In the genomic region with DNA sequence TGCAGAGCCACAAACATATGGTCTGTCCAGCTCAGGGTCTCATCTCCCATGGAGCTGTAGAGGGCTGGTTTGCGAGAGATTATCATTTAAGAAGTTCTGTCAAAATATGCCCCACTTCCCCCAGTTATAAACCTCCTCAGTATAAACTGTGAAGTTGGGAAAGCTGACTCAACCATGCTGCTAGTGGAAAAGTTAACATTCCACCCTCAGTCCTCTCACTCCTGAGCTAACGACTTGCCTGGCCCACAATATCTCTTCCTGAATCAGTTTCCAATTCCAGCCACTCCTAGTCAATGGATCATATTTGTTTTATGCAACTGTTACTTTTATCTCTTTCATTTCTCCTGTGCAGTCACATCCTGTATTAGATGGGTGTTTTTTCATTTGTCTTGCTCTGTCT, we compare ENCODE assay signal across 23 cellular contexts.
"Had no signal": no experiment of that assay in that cellular context is flagged by ENCODE, and none has a peak within 500 bp of the region (broad histone marks: within the 10 kb centered on the region; RNA-seq: fewer than 3 reads in every experiment).

No MANE protein-coding gene starts in this region.

- H3K9me3 ChIP-seq: adrenal gland, gastroesophageal sphincter, thoracic aorta, uterus had no signal

- H3K4me2 ChIP-seq: hepatocyte had no signal

- H3K79me2 ChIP-seq: hepatocyte had no signal

- H2AFZ ChIP-seq: hepatocyte had no signal

- DNase-seq: activated CD4-positive, alpha-beta T cell treated with anti-CD3 and anti-CD28 coated beads for 4 hours; activated CD4-positive, alpha-beta T cell treated with anti-CD3 and anti-CD28 coated beads, Interleukin-2, amount 50 U/mL, for 4 hours; activated CD8-positive, alpha-beta memory T cell treated with anti-CD3 and anti-CD28 coated beads for 24 hours; activated effector memory CD4-positive, alpha-beta T cell treated with anti-CD3 and anti-CD28 coated beads, Interleukin-2, amount 50 U/mL, for 16 hours; activated naive CD4-positive, alpha-beta T cell treated with anti-CD3 and anti-CD28 coated beads for 36 hours; activated naive CD8-positive, alpha-beta T cell treated with anti-CD3 and anti-CD28 coated beads for 36 hours; adrenal gland; aorta; brain microvascular endothelial cell; caudate nucleus; left cardiac atrium; left ventricle myocardium superior; stimulated activated CD4-positive, alpha-beta T cell treated with anti-CD3 and anti-CD28 coated beads, Interleukin-4, amount 100 ng/mL, for 24 hours; T-helper 9 cell; trophoblast cell; uterus had no signal

- H3K27ac ChIP-seq: adrenal gland, brain microvascular endothelial cell, gastroesophageal sphincter, hepatocyte, skin epidermis, thoracic aorta, uterus, VCaP had no signal

- H3K27me3 ChIP-seq: adrenal gland, brain microvascular endothelial cell, gastroesophageal sphincter, hepatocyte, uterus had no signal

- ATAC-seq: gastroesophageal sphincter; left cardiac atrium; left ventricle myocardium superior; sciatic nerve; stimulated activated effector memory CD8-positive, alpha-beta T cell treated with anti-CD3 and anti-CD28 coated beads, Interleukin-12 subunit alpha, Interleukin-12 subunit beta, amount 100 ng/mL, for 72 hours had no signal

- H3K36me3 ChIP-seq: adrenal gland, brain microvascular endothelial cell, gastroesophageal sphincter, thoracic aorta, uterus had no signal

- H3K4me1 ChIP-seq: adrenal gland, uterus had no signal

- H3K4me3 ChIP-seq: adrenal gland, gastroesophageal sphincter, hepatocyte, skin epidermis, thoracic aorta, uterus had no signal
